Comparison of ENCODE assay signal across 17 cellular contexts in genomic region chr14:67385618-67386017, GRCh38. TPM values are rescaled to one million over a fixed set of nuclear protein-coding genes. Genes with fewer than 3 reads are reported as not detected.
DNase-seq lines count a peak whose midpoint lies in the region; ATAC-seq and TF ChIP-seq lines count a peak whose summit lies in the region.
"Had no signal": no experiment of that assay in that cellular context is flagged by ENCODE, and none has a peak within 500 bp of the region (broad histone marks: within the 10 kb centered on the region; RNA-seq: fewer than 3 reads in every experiment).

No MANE protein-coding gene starts in this region.

- 53 to 54% methylated on average over 2 of the region's 2 CpGs for WGBS in esophagus squamous epithelium, 2 donors

- peaks cover 53% of the 10 kb centered on the region for H3K36me3 Mint-ChIP-seq in activated CD8-positive, alpha-beta T cell treated with anti-CD3 and anti-CD28 coated beads, Interleukin-2, amount 10 ng/mL, durations not matched to agents 7 days and 5 days (ENCODE audit: low read depth)
- peaks cover 50% of the 10 kb centered on the region for H3K36me3 Mint-ChIP-seq in activated CD8-positive, alpha-beta T cell treated with anti-CD3 and anti-CD28 coated beads for 36 hours (ENCODE audit: low read depth)
- peaks cover 28% of the 10 kb centered on the region for H3K36me3 Mint-ChIP-seq in type B pancreatic cell

- H3K27ac Mint-ChIP-seq in activated CD8-positive, alpha-beta T cell treated with anti-CD3 and anti-CD28 coated beads, Interleukin-2, amount 10 ng/mL, durations not matched to agents 7 days and 5 days: peak overlapping the region; percentile 55
- H3K27ac Mint-ChIP-seq in activated CD8-positive, alpha-beta T cell treated with anti-CD3 and anti-CD28 coated beads for 36 hours: no peak overlapping the region
- peak overlapping the region; percentile 77 for H3K27ac Mint-ChIP-seq in type B pancreatic cell

- no peak for DNase-seq in activated CD8-positive, alpha-beta T cell treated with anti-CD3 and anti-CD28 coated beads, Interleukin-2, amount 10 ng/mL, durations not matched to agents 7 days and 5 days
- DNase-seq in activated CD8-positive, alpha-beta T cell treated with anti-CD3 and anti-CD28 coated beads for 36 hours: no peak
- no peak for DNase-seq in esophagus squamous epithelium (lab: John Stamatoyannopoulos, UW)
- DNase-seq in type B pancreatic cell (ENCODE audit: extremely low spot score, unreplicated experiment): no peak
- DNase-seq in anterior cingulate cortex (lab: John Stamatoyannopoulos, UW): no peak
- no peak for DNase-seq in NCI-H2029 (lab: John Stamatoyannopoulos, UW)
- DNase-seq: C1 segment of cervical spinal cord, COR-L47, DMS153, NCI-H1105 treated with DMSO at 0.1 percent for 48 hours, NCI-H2029 treated with DMSO at 0.1 percent for 48 hours, NCI-H2227 treated with DMSO at 0.1 percent for 48 hours, NCI-H526 treated with DMSO at 0.1 percent for 48 hours had no signal

- H3K9me3 Mint-ChIP-seq in activated CD8-positive, alpha-beta T cell treated with anti-CD3 and anti-CD28 coated beads, Interleukin-2, amount 10 ng/mL, durations not matched to agents 7 days and 5 days (ENCODE audit: insufficient read depth): no peaks in the 10 kb centered on the region
- H3K9me3 Mint-ChIP-seq in activated CD8-positive, alpha-beta T cell treated with anti-CD3 and anti-CD28 coated beads for 36 hours: no peaks in the 10 kb centered on the region
- no peaks in the 10 kb centered on the region for H3K9me3 Mint-ChIP-seq in type B pancreatic cell

- H3K4me3 ChIP-seq in esophagus squamous epithelium: no peak overlapping the region
- H3K4me3 ChIP-seq: GM12878 had no signal

- TF ChIP-seq CTCF in activated CD8-positive, alpha-beta T cell treated with anti-CD3 and anti-CD28 coated beads for 36 hours (IDR thresholded peaks at IDR 0.05): no peak
- TF ChIP-seq CTCF in VCaP (conservative IDR thresholded peaks at IDR 0.05) (no peak), esophagus squamous epithelium (IDR thresholded peaks at IDR 0.05) (no peak), type B pancreatic cell (conservative IDR thresholded peaks at IDR 0.05) (no peak)

- no peak for TF ChIP-seq POLR2A in esophagus squamous epithelium (IDR thresholded peaks at IDR 0.05)

- POLR2A ChIA-PET in activated CD8-positive, alpha-beta T cell treated with anti-CD3 and anti-CD28 coated beads, Interleukin-2, amount 10 ng/mL, durations not matched to agents 7 days and 5 days (lab: Charles Lee): no interaction called here
- POLR2A ChIA-PET in activated CD8-positive, alpha-beta T cell treated with anti-CD3 and anti-CD28 coated beads for 36 hours (lab: Charles Lee): interaction anchor here (0.6 to 1.7 kb wide), 3 partner anchors 9 to 25 kb away, joined by 3 to 6 read pairs (median 3); partner anchors contain the start of gene EIF2S1

- H3K36me3 ChIP-seq in esophagus squamous epithelium: peaks cover 10 to 86% (median 25%) of the 10 kb centered on the region in 3 donors

- no peaks in the 10 kb centered on the region for H3K27me3 Mint-ChIP-seq in activated CD8-positive, alpha-beta T cell treated with anti-CD3 and anti-CD28 coated beads, Interleukin-2, amount 10 ng/mL, durations not matched to agents 7 days and 5 days (ENCODE audit: low read depth)
- H3K27me3 Mint-ChIP-seq in activated CD8-positive, alpha-beta T cell treated with anti-CD3 and anti-CD28 coated beads for 36 hours: no peaks in the 10 kb centered on the region
- no peaks in the 10 kb centered on the region for H3K27me3 Mint-ChIP-seq in type B pancreatic cell

- H3K4me3 Mint-ChIP-seq in activated CD8-positive, alpha-beta T cell treated with anti-CD3 and anti-CD28 coated beads, Interleukin-2, amount 10 ng/mL, durations not matched to agents 7 days and 5 days: no peak overlapping the region
- H3K4me3 Mint-ChIP-seq in activated CD8-positive, alpha-beta T cell treated with anti-CD3 and anti-CD28 coated beads for 36 hours: no peak overlapping the region
- peak overlapping the region; percentile 24 for H3K4me3 Mint-ChIP-seq in type B pancreatic cell

- CTCF ChIA-PET in activated CD8-positive, alpha-beta T cell treated with anti-CD3 and anti-CD28 coated beads, Interleukin-2, amount 10 ng/mL, durations not matched to agents 7 days and 5 days (lab: Charles Lee): interaction anchor here (0.8 to 1.4 kb wide), 3 partner anchors 9 to 29 kb away, joined by 3 read pairs; partner anchors contain the start of gene EIF2S1
- CTCF ChIA-PET in activated CD8-positive, alpha-beta T cell treated with anti-CD3 and anti-CD28 coated beads for 36 hours (lab: Charles Lee): interaction anchor here (1.1 to 3.0 kb wide), 5 partner anchors 8 to 186 kb away, joined by 3 to 12 read pairs (median 5); partner anchors contain the start of gene ATP6V1D

- no peaks in the 10 kb centered on the region for H3K4me1 Mint-ChIP-seq in activated CD8-positive, alpha-beta T cell treated with anti-CD3 and anti-CD28 coated beads, Interleukin-2, amount 10 ng/mL, durations not matched to agents 7 days and 5 days (ENCODE audit: low read depth)
- H3K4me1 Mint-ChIP-seq in activated CD8-positive, alpha-beta T cell treated with anti-CD3 and anti-CD28 coated beads for 36 hours (ENCODE audit: low read depth): no peaks in the 10 kb centered on the region
- H3K4me1 Mint-ChIP-seq in type B pancreatic cell (ENCODE audit: unreplicated experiment): no peaks in the 10 kb centered on the region

- peak overlapping the region; percentile 55 for H3K27ac ChIP-seq in VCaP
- peak overlapping the region in 3 of 4 donors; percentile 2 to 47 (median 47) for H3K27ac ChIP-seq in esophagus squamous epithelium

- no peak for ATAC-seq in activated CD8-positive, alpha-beta T cell treated with anti-CD3 and anti-CD28 coated beads, Interleukin-2, amount 10 ng/mL, durations not matched to agents 7 days and 5 days
- ATAC-seq in activated CD8-positive, alpha-beta T cell treated with anti-CD3 and anti-CD28 coated beads for 36 hours: no peak
- no peak for ATAC-seq in HG03378 (IDR thresholded peaks at IDR 0.05; ENCODE audit: unreplicated experiment)
- ATAC-seq: GM12878 had no signal

- intact Hi-C loops in activated CD8-positive, alpha-beta T cell treated with anti-CD3 and anti-CD28 coated beads for 36 hours (cut with micrococcal nuclease): no loop called here
- intact Hi-C loops in esophagus squamous epithelium (cut with DNase I): no loop called here

- H3K9me3 ChIP-seq in esophagus squamous epithelium: no peaks in the 10 kb centered on the region

- H3K4me1 ChIP-seq in esophagus squamous epithelium: peaks cover 0 to 19% (median 0%) of the 10 kb centered on the region in 3 donors

- no peaks in the 10 kb centered on the region for H3K27me3 ChIP-seq in esophagus squamous epithelium

RNA-seq across cellular contexts. Expression of gene EIF2S1, which starts 25.5 kb away (rescaled TPM):
- 100 to 1,000 TPM; 136 to 150 TPM for total RNA-seq in activated CD8-positive, alpha-beta T cell treated with anti-CD3 and anti-CD28 coated beads, Interleukin-2, amount 10 ng/mL, durations not matched to agents 7 days and 5 days
- 100 to 1,000 TPM; 210 to 219 TPM for total RNA-seq in activated CD8-positive, alpha-beta T cell treated with anti-CD3 and anti-CD28 coated beads for 36 hours
- total RNA-seq in esophagus squamous epithelium (100 to 1,000 TPM in 3 of 4 donors, 10 to 100 TPM in 1; 55.8 to 153 (median 138) TPM), type B pancreatic cell (ENCODE audit: low replicate concordance) (88.1 and 99.1 TPM in 2 replicates)

RNA-seq across cellular contexts. Expression of gene ATP6V1D, which starts 26.0 kb away (rescaled TPM):
- 10 to 100 TPM; 36.5 to 43.6 TPM for total RNA-seq in activated CD8-positive, alpha-beta T cell treated with anti-CD3 and anti-CD28 coated beads, Interleukin-2, amount 10 ng/mL, durations not matched to agents 7 days and 5 days
- 10 to 100 TPM; 18.8 to 20.7 TPM for total RNA-seq in activated CD8-positive, alpha-beta T cell treated with anti-CD3 and anti-CD28 coated beads for 36 hours
- 100 to 1,000 TPM; 110 to 142 (median 129) TPM for total RNA-seq in esophagus squamous epithelium
- 52.8 and 60.1 TPM in 2 replicates for total RNA-seq in type B pancreatic cell (ENCODE audit: low replicate concordance)

RNA-seq across cellular contexts. Expression of gene PLEK2, which starts 26.3 kb away (rescaled TPM):
- total RNA-seq in activated CD8-positive, alpha-beta T cell treated with anti-CD3 and anti-CD28 coated beads, Interleukin-2, amount 10 ng/mL, durations not matched to agents 7 days and 5 days: not detected
- total RNA-seq in activated CD8-positive, alpha-beta T cell treated with anti-CD3 and anti-CD28 coated beads for 36 hours: 1 to 10 TPM in 1 of 2 experiments, not detected in 1; 1.0 TPM
- 10 to 100 TPM in 2 of 4 donors, 1 to 10 TPM in 2; 7.6 to 19.9 (median 13.1) TPM for total RNA-seq in esophagus squamous epithelium
- total RNA-seq in type B pancreatic cell (ENCODE audit: low replicate concordance): 1.2 TPM in 1 of 2 replicates, not detected in the other
- total RNA-seq: GM12878, OCI-LY7 had no signal
